ENCODE assay signal across 8 cellular contexts in the genomic region with DNA sequence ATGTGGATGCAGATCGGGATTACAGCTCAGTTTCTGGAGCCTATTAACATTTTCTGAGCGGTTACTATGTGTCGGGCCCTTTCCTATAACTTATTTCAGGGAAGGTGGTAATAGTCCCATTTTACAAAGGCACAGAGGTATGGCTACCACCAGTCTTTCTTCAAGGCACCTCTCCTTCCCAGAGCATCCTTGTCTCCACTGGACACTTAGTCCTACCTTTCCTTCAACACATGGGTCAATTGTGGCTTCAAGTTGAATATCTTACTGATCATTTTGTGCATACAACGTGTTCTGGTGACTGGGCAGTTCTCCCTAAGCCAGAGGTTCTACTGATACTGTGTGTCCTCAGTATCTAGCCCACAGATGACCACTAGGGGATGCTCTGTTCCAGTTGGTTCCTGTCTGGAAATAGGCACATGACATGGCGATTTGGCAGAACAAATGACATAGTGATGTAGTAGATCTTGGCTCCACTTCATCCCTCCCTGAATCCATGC.
DNase-seq lines count a peak whose midpoint lies in the region; ATAC-seq and TF ChIP-seq lines count a peak whose summit lies in the region.

No MANE protein-coding gene starts in this region.

- H2AFZ ChIP-seq in MM.1S (ENCODE audit: low read length) = no peak overlapping the region

- no peaks in the 10 kb centered on the region for H4K20me1 ChIP-seq in DOHH2 (ENCODE audit: control insufficient read depth, insufficient read depth, low read depth, low read length)
- H4K20me1 ChIP-seq in MM.1S (ENCODE audit: insufficient read depth, low read length) = no peaks in the 10 kb centered on the region

- H3K27ac ChIP-seq in DOHH2 (ENCODE audit: low read depth, low read length) (no peak overlapping the region), MM.1S (ENCODE audit: low read length) (no peak overlapping the region)

- TF ChIP-seq CTCF in DOHH2 (IDR thresholded peaks at IDR 0.05; ENCODE audit: low read depth, low read length, poor library complexity, severe bottlenecking) (peak; percentile 59), MM.1S (IDR thresholded peaks at IDR 0.05; ENCODE audit: low read length) (peak; percentile 78), astrocyte of the cerebellum (IDR thresholded peaks at IDR 0.05; ENCODE audit: low read depth, low read length, missing control alignments) (peak; percentile 93)

- H3K27me3 ChIP-seq in DOHH2 (ENCODE audit: control insufficient read depth, low read length) (peaks cover 2% of the 10 kb centered on the region; the same call in 1 of the 2 replicates), MM.1S (replicated peaks; ENCODE audit: insufficient read depth, low read length) (no peaks in the 10 kb centered on the region)

- H3K79me2 ChIP-seq in DOHH2 (ENCODE audit: control insufficient read depth, low read length) = no peaks in the 10 kb centered on the region
- no peaks in the 10 kb centered on the region for H3K79me2 ChIP-seq in MM.1S (ENCODE audit: low read length)

- no peaks in the 10 kb centered on the region for H3K36me3 ChIP-seq in DOHH2 (ENCODE audit: control insufficient read depth, low read length)
- no peaks in the 10 kb centered on the region for H3K36me3 ChIP-seq in MM.1S (replicated peaks; ENCODE audit: insufficient read depth, low read length)

- H3K4me1 ChIP-seq in DOHH2 (ENCODE audit: control insufficient read depth, low read length) (peaks cover 9% of the 10 kb centered on the region), MM.1S (ENCODE audit: low read length) (no peaks in the 10 kb centered on the region)

- H3K4me2 ChIP-seq in DOHH2 (ENCODE audit: low read length) (peak overlapping the region; percentile 42), MM.1S (ENCODE audit: low read depth, low read length) (peak overlapping the region; percentile 23; the same call in 1 of the 2 replicates)

- ATAC-seq in GM21825 (IDR thresholded peaks at IDR 0.05; ENCODE audit: unreplicated experiment) (peak; percentile 72), GM18520 (IDR thresholded peaks at IDR 0.05; ENCODE audit: unreplicated experiment) (no peak)

- H3K4me3 ChIP-seq in DOHH2 (ENCODE audit: low read length) = no peak overlapping the region; the same call in 1 of the 2 replicates
- H3K4me3 ChIP-seq in MM.1S (ENCODE audit: low read length) = no peak overlapping the region
- no peak overlapping the region for H3K4me3 ChIP-seq in astrocyte of the cerebellum (ENCODE audit: low read depth, low read length)

- H3K9me2 ChIP-seq in DOHH2 (replicated peaks; ENCODE audit: control insufficient read depth, low read length) = no peaks in the 10 kb centered on the region
- no peaks in the 10 kb centered on the region for H3K9me2 ChIP-seq in MM.1S (replicated peaks; ENCODE audit: insufficient read depth, low read length)

- H3F3A ChIP-seq in DOHH2 (ENCODE audit: control insufficient read depth, insufficient read depth) (no peaks in the 10 kb centered on the region), MM.1S (ENCODE audit: insufficient read depth, low read length) (no peaks in the 10 kb centered on the region)

- no peaks in the 10 kb centered on the region for H3K9me3 ChIP-seq in DOHH2 (ENCODE audit: control insufficient read depth, insufficient read depth, low read length)
- H3K9me3 ChIP-seq in MM.1S (replicated peaks; ENCODE audit: insufficient read depth, low read length) = no peaks in the 10 kb centered on the region

- no peak overlapping the region for H3K9ac ChIP-seq in MM.1S (ENCODE audit: low read length)

- in situ Hi-C loops in astrocyte of the cerebellum (cut with HindIII; ENCODE audit: low sequenced_read_pairs) = loop anchor here (5.0 kb wide), 1 partner anchor 60 kb away; a partner anchor contains a TSS

- peak; percentile 65 for DNase-seq in MM.1S
- DNase-seq in SW 1271 (lab: John Stamatoyannopoulos, UW) = peak; percentile 40 to 83
- DNase-seq in astrocyte of the cerebellum (ENCODE audit: low read depth) = peak; percentile 47
- DNase-seq in iPS-NIHi11 (ENCODE audit: low spot score) = peak; percentile 72
- peak; percentile 44 to 48 for DNase-seq in stimulated activated CD4-positive, alpha-beta T cell treated with anti-CD3 and anti-CD28 coated beads, Interleukin-2, amount 100 ng/mL, for 24 hours
